Comparison of ENCODE assay signal across 8 cellular contexts in genomic region chr19:7535993-7536685, GRCh38. TPM values are rescaled to one million over a fixed set of nuclear protein-coding genes. Genes with fewer than 3 reads are reported as not detected.
DNase-seq lines count a peak whose midpoint lies in the region; ATAC-seq and TF ChIP-seq lines count a peak whose summit lies in the region.

No MANE protein-coding gene starts in this region.

- H3K9ac ChIP-seq in liver (ENCODE audit: low read depth in 1 of 2, low read length in 2 of 2) = peak overlapping the region in 1 of 2 donors; percentile 88

- CTCF ChIA-PET in BJ (lab: Yijun Ruan, JAX) = interaction anchor here (0.8 to 2.7 kb wide), 5 partner anchors 12 to 182 kb away, joined by 3 to 12 read pairs (median 3); partner anchors contain the start of gene MCOLN1

- in situ Hi-C loops in astrocyte of the cerebellum (cut with HindIII; ENCODE audit: low sequenced_read_pairs) = no loop called here

- no peak for TF ChIP-seq CTCF in BJ (IDR thresholded peaks at IDR 0.05; ENCODE audit: insufficient read depth, low read depth, low read length)
- no peak for TF ChIP-seq CTCF in astrocyte of the cerebellum (IDR thresholded peaks at IDR 0.05; ENCODE audit: low read depth, low read length, missing control alignments)
- no peak for TF ChIP-seq CTCF in liver (IDR thresholded peaks at IDR 0.05; ENCODE audit: low read depth, low read length, missing input control)

- H3K27me3 ChIP-seq in BJ (ENCODE audit: control insufficient read depth, insufficient read depth, low read length) (no peaks in the 10 kb centered on the region), liver (ENCODE audit: control insufficient read depth in 4 of 4, insufficient read depth in 4 of 4, low read length in 3 of 4) (no peaks in the 10 kb centered on the region)

- H3K4me1 ChIP-seq in liver (ENCODE audit: control insufficient read depth in 4 of 4, insufficient read depth in 4 of 4, low read length in 3 of 4) = peaks cover 4 to 31% (median 22%) of the 10 kb centered on the region in 4 donors

- ATAC-seq in HG02970 (IDR thresholded peaks at IDR 0.05; ENCODE audit: low FRiP score, unreplicated experiment) (peak; percentile 10), GM21825 (IDR thresholded peaks at IDR 0.05; ENCODE audit: unreplicated experiment) (no peak), esophagus mucosa (no peak)

- H3K36me3 ChIP-seq in BJ (ENCODE audit: control insufficient read depth, insufficient read depth, low read length) = peaks cover 19% of the 10 kb centered on the region
- peaks cover 3 to 24% (median 6%) of the 10 kb centered on the region in 4 donors for H3K36me3 ChIP-seq in liver (ENCODE audit: control insufficient read depth in 4 of 4, insufficient read depth in 3 of 4, low read depth in 1 of 4, low read length in 3 of 4)

- H3K4me3 ChIP-seq in BJ (ENCODE audit: low read depth, low read length) (peak overlapping the region; percentile 86), astrocyte of the cerebellum (ENCODE audit: low read depth, low read length) (peak overlapping the region; percentile 91), liver (ENCODE audit: low read depth in 1 of 3, low read length in 3 of 3) (peak overlapping the region; percentile 59 to 94 (median 71))

- 35% methylated on average over 30 of the region's 30 CpGs for WGBS in liver

- H3K27ac ChIP-seq in liver (ENCODE audit: low read depth in 1 of 2, low read length in 2 of 2) = peak overlapping the region; percentile 84 to 95

- DNase-seq in BJ (ENCODE audit: low read depth) = no peak
- no peak for DNase-seq in astrocyte of the cerebellum (ENCODE audit: low read depth)
- DNase-seq in ureter (ENCODE audit: low spot score) = peak; percentile 47
- DNase-seq in AG08396 (ENCODE audit: low spot score) = no peak

- POLR2A ChIA-PET in BJ (lab: Charles Lee) = no interaction called here

- TF ChIP-seq RAD21 in liver (IDR thresholded peaks at IDR 0.05) = no peak

- H3K9me3 ChIP-seq in liver (ENCODE audit: control insufficient read depth in 4 of 4, low read length in 3 of 4) = no peaks in the 10 kb centered on the region

TF ChIP-seq in liver, 16 proteins besides CTCF, POLR2A, EP300 and RAD21:
- TF ChIP-seq MAX (IDR thresholded peaks at IDR 0.05) (no peak), HNF4G (IDR thresholded peaks at IDR 0.05) (no peak), TAF1 (conservative IDR thresholded peaks at IDR 0.05) (no peak)
- TF ChIP-seq, protein P1, sequence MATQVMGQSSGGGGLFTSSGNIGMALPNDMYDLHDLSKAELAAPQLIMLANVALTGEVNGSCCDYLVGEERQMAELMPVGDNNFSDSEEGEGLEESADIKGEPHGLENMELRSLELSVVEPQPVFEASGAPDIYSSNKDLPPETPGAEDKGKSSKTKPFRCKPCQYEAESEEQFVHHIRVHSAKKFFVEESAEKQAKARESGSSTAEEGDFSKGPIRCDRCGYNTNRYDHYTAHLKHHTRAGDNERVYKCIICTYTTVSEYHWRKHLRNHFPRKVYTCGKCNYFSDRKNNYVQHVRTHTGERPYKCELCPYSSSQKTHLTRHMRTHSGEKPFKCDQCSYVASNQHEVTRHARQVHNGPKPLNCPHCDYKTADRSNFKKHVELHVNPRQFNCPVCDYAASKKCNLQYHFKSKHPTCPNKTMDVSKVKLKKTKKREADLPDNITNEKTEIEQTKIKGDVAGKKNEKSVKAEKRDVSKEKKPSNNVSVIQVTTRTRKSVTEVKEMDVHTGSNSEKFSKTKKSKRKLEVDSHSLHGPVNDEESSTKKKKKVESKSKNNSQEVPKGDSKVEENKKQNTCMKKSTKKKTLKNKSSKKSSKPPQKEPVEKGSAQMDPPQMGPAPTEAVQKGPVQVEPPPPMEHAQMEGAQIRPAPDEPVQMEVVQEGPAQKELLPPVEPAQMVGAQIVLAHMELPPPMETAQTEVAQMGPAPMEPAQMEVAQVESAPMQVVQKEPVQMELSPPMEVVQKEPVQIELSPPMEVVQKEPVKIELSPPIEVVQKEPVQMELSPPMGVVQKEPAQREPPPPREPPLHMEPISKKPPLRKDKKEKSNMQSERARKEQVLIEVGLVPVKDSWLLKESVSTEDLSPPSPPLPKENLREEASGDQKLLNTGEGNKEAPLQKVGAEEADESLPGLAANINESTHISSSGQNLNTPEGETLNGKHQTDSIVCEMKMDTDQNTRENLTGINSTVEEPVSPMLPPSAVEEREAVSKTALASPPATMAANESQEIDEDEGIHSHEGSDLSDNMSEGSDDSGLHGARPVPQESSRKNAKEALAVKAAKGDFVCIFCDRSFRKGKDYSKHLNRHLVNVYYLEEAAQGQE (IDR thresholded peaks at IDR 0.05) = no peak
- TF ChIP-seq, protein P2, sequence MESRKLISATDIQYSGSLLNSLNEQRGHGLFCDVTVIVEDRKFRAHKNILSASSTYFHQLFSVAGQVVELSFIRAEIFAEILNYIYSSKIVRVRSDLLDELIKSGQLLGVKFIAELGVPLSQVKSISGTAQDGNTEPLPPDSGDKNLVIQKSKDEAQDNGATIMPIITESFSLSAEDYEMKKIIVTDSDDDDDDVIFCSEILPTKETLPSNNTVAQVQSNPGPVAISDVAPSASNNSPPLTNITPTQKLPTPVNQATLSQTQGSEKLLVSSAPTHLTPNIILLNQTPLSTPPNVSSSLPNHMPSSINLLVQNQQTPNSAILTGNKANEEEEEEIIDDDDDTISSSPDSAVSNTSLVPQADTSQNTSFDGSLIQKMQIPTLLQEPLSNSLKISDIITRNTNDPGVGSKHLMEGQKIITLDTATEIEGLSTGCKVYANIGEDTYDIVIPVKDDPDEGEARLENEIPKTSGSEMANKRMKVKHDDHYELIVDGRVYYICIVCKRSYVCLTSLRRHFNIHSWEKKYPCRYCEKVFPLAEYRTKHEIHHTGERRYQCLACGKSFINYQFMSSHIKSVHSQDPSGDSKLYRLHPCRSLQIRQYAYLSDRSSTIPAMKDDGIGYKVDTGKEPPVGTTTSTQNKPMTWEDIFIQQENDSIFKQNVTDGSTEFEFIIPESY (IDR thresholded peaks at IDR 0.05) = no peak

RNA-seq across cellular contexts. Expression of gene PNPLA6, which starts 0.6 kb away (rescaled TPM):
- polyA plus RNA-seq in BJ (2011; rRNA removed) = 17.2 and 55.1 TPM in 2 replicates
- polyA minus RNA-seq in BJ (2011; rRNA and poly(A)+ RNA removed) = 30.2 and 44.1 TPM in 2 replicates
- total RNA-seq in liver = 10 to 100 TPM; 33.0 to 68.4 TPM
- 10 to 100 TPM; 20.9 to 22.9 TPM for polyA plus RNA-seq in liver
- total RNA-seq in ureter = 79.5 TPM
- 48.1 TPM for total RNA-seq in esophagus mucosa

RNA-seq across cellular contexts. Expression of gene MCOLN1, which starts 13.7 kb away (rescaled TPM):
- polyA plus RNA-seq in BJ (2011; rRNA removed) = 24.6 and 50.6 TPM in 2 replicates
- 29.6 and 32.6 TPM in 2 replicates for polyA minus RNA-seq in BJ (2011; rRNA and poly(A)+ RNA removed)
- 10 to 100 TPM; 10.9 to 13.2 TPM for total RNA-seq in liver
- polyA plus RNA-seq in liver = 10 to 100 TPM; 14.1 to 17.0 TPM
- total RNA-seq in ureter = 20.0 TPM
- 9.2 TPM for total RNA-seq in esophagus mucosa

RNA-seq across cellular contexts. Expression of gene ZNF358, which starts 20.2 kb away (rescaled TPM):
- polyA plus RNA-seq in BJ (2011; rRNA removed) = 25.0 and 43.9 TPM in 2 replicates
- 21.4 and 27.4 TPM in 2 replicates for polyA minus RNA-seq in BJ (2011; rRNA and poly(A)+ RNA removed)
- total RNA-seq in liver = 1 to 10 TPM; 5.7 to 9.5 TPM
- 10 to 100 TPM; 15.6 to 18.2 TPM for polyA plus RNA-seq in liver
- 34.3 TPM for total RNA-seq in ureter
- total RNA-seq in esophagus mucosa = 11.2 TPM

RNA-seq across cellular contexts. Expression of gene PEX11G, which starts 47.3 kb away (rescaled TPM):
- polyA plus RNA-seq in BJ (2011; rRNA removed) (1.9 and 3.8 TPM in 2 replicates), liver (10 to 100 TPM in 1 of 2 donors, 1 to 10 TPM in 1; 8.6 to 10.9 TPM)
- polyA minus RNA-seq in BJ (2011; rRNA and poly(A)+ RNA removed) = 0.87 and 1.0 TPM in 2 replicates
- total RNA-seq in liver (1 to 10 TPM; 1.9 to 7.7 TPM), ureter (7.8 TPM), esophagus mucosa (4.8 TPM)

RNA-seq across cellular contexts. Expression of gene CAMSAP3, which starts 59.5 kb away (rescaled TPM):
- polyA plus RNA-seq in BJ (2011; rRNA removed) = not detected in 2 replicates
- polyA minus RNA-seq in BJ (2011; rRNA and poly(A)+ RNA removed) = not detected in 2 replicates
- 10 to 100 TPM in 1 of 2 donors, 1 to 10 TPM in 1; 4.4 to 13.8 TPM for total RNA-seq in liver
- 10 to 100 TPM in 1 of 2 donors, 1 to 10 TPM in 1; 5.7 to 19.1 TPM for polyA plus RNA-seq in liver
- 29.3 TPM for total RNA-seq in ureter
- 21.2 TPM for total RNA-seq in esophagus mucosa
